In the genomic region with DNA sequence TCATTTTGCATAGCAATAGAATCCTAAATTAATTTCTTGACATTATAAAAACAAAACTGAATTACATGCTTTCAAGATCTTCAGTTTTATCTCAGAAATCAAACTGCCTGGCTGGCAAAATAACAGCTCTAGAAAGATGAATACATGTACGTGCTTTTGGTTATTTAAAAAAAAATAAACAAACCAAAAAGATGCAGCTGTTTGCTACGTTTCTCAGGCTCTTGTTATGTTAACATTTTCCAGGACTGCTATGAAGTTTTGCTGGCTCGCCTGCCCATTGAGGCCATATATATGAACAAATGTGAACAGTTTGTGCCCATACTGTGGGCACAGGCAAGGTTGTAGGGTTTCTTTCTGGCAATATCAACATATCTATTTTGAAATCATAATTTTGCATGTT, we compare ENCODE assay signal across 28 cellular contexts.
DNase-seq lines count a peak whose midpoint lies in the region; ATAC-seq, FAIRE-seq and TF ChIP-seq lines count a peak whose summit lies in the region.
"Had no signal": no experiment of that assay in that cellular context is flagged by ENCODE, and none has a peak within 500 bp of the region (broad histone marks: within the 10 kb centered on the region; RNA-seq: fewer than 3 reads in every experiment).

No MANE protein-coding gene starts in this region.

- H2BK20ac ChIP-seq in H1 (ENCODE audit: low read length): no peak overlapping the region; the same call in 1 of the 2 replicates

- TF ChIP-seq RAD21 in H1 (IDR thresholded peaks at IDR 0.05 in 1 of 2, conservative IDR thresholded peaks at IDR 0.05 in 1 of 2; ENCODE audit: low read depth in 2 of 2, low read length in 2 of 2): no peak

- H3K14ac ChIP-seq in H1 (ENCODE audit: insufficient read length): no peak overlapping the region
- no peak overlapping the region for H3K14ac ChIP-seq in mesenchymal stem cell (ENCODE audit: low read length in 2 of 2)

- CTCF ChIA-PET in H1 (lab: Charles Lee; ENCODE audit: partially characterized antibody): interaction anchor here (0.5 kb wide), 1 partner anchor 317 kb away, joined by 3 read pairs; no protein-coding TSS in a partner anchor

- H2BK5ac ChIP-seq in H1 (ENCODE audit: low read depth, low read length) (no peak overlapping the region), mesenchymal stem cell (ENCODE audit: low read depth, low read length, poor library complexity, severe bottlenecking) (no peak overlapping the region)

- no peaks in the 10 kb centered on the region for H3K27me3 ChIP-seq in GM23338 (ENCODE audit: insufficient read depth)
- no peaks in the 10 kb centered on the region for H3K27me3 ChIP-seq in H1 (replicated peaks in 1 of 4; ENCODE audit: control insufficient read depth in 3 of 4, extremely low read depth in 1 of 4, insufficient read depth in 3 of 4, low read length in 3 of 4)
- H3K27me3 ChIP-seq in mesenchymal stem cell (ENCODE audit: control insufficient read depth in 1 of 2, insufficient read depth in 1 of 2, low read length in 2 of 2): no peaks in the 10 kb centered on the region
- no peaks in the 10 kb centered on the region for H3K27me3 ChIP-seq in aorta (ENCODE audit: control insufficient read depth in 1 of 2, insufficient read depth in 2 of 2, low read length in 1 of 2)
- H3K27me3 ChIP-seq in Peyer's patch: no peaks in the 10 kb centered on the region

- no peaks in the 10 kb centered on the region for H4K20me1 ChIP-seq in GM23338 (replicated peaks; ENCODE audit: insufficient read depth)
- H4K20me1 ChIP-seq in H1 (replicated peaks in 1 of 2; ENCODE audit: control insufficient read depth in 1 of 2, insufficient read depth in 2 of 2, low read length in 2 of 2): no peaks in the 10 kb centered on the region

- H3K4me1 ChIP-seq in GM23338 (ENCODE audit: insufficient read depth) (peaks cover 18% of the 10 kb centered on the region), H1 (replicated peaks in 1 of 4; ENCODE audit: control insufficient read depth in 3 of 4, insufficient read depth in 4 of 4, low read length in 3 of 4) (peaks cover 0 to 8% (median 4%) of the 10 kb centered on the region in 4 experiments; a peak in 4 of 7 replicates), mesenchymal stem cell (ENCODE audit: control insufficient read depth, insufficient read depth, low read depth, low read length) (no peaks in the 10 kb centered on the region), aorta (ENCODE audit: control insufficient read depth in 1 of 2, insufficient read depth in 2 of 2, low read length in 2 of 2) (no peaks in the 10 kb centered on the region), Peyer's patch (no peaks in the 10 kb centered on the region)

- H2BK15ac ChIP-seq in H1 (ENCODE audit: low read length) (no peak overlapping the region), mesenchymal stem cell (ENCODE audit: low read depth, poor library complexity, severe bottlenecking) (no peak overlapping the region)

- H2AFZ ChIP-seq in GM23338: no peak overlapping the region
- H2AFZ ChIP-seq in H1 (ENCODE audit: low read length): no peak overlapping the region
- no peak overlapping the region for H2AFZ ChIP-seq in mesenchymal stem cell (ENCODE audit: low read depth, low read length)

- intact Hi-C loops in aorta (cut with DNase I): no loop called here

- no peak overlapping the region for H3K23ac ChIP-seq in H1 (ENCODE audit: insufficient read length)
- no peak overlapping the region for H3K23ac ChIP-seq in mesenchymal stem cell (ENCODE audit: low read length in 2 of 2)

- H2AK5ac ChIP-seq in H1 (ENCODE audit: low read depth, low read length): no peak overlapping the region
- no peak overlapping the region for H2AK5ac ChIP-seq in mesenchymal stem cell (ENCODE audit: low read length, severe bottlenecking)

- peak; percentile 14; the same call in 1 of the 3 replicates for ATAC-seq in GM23338
- no peak for ATAC-seq in aorta (ENCODE audit: low FRiP score)
- ATAC-seq in GM19455 (IDR thresholded peaks at IDR 0.05; ENCODE audit: unreplicated experiment): no peak
- no peak for ATAC-seq in esophagus mucosa
- ATAC-seq: GM12878, Panc1 had no signal

- TF ChIP-seq CTCF in GM23338 (conservative IDR thresholded peaks at IDR 0.05; ENCODE audit: low read depth in 2 of 2) (no peak), H1 (IDR thresholded peaks at IDR 0.05; ENCODE audit: control extremely low read depth in 1 of 3, insufficient read depth in 1 of 3, low read depth in 1 of 3, low read length in 3 of 3) (no peak), Peyer's patch (IDR thresholded peaks at IDR 0.05) (no peak)

- no peak overlapping the region for H3K4me3 Mint-ChIP-seq in GM23338
- H3K4me3 Mint-ChIP-seq: B cell; CD8-positive, alpha-beta memory T cell had no signal

- H4K8ac ChIP-seq in H1 (ENCODE audit: extremely low read depth, insufficient read depth, low read length): no peak overlapping the region
- H4K8ac ChIP-seq in mesenchymal stem cell (ENCODE audit: low read length): no peak overlapping the region

- peak; percentile 7 for FAIRE-seq in H1 (lab: Jason Lieb, UNC)
- FAIRE-seq: GM12878 had no signal

- no peaks in the 10 kb centered on the region; the same call in 2 of the 3 replicates for H3K36me3 Mint-ChIP-seq in GM23338 (ENCODE audit: low read depth)
- H3K36me3 Mint-ChIP-seq: CD8-positive, alpha-beta memory T cell had no signal

- peaks cover 40% of the 10 kb centered on the region for H3K4me1 Mint-ChIP-seq in GM23338
- H3K4me1 Mint-ChIP-seq: B cell; CD8-positive, alpha-beta memory T cell had no signal

- H3K18ac ChIP-seq in H1 (ENCODE audit: extremely low read depth, low read length) (no peak overlapping the region; the same call in 1 of the 2 replicates), mesenchymal stem cell (ENCODE audit: low read depth in 1 of 2, low read length in 2 of 2) (no peak overlapping the region)

- no peak overlapping the region for H3K56ac ChIP-seq in H1 (replicated peaks; ENCODE audit: insufficient read length, low read depth, low read length)

- H2BK120ac ChIP-seq in H1 (replicated peaks; ENCODE audit: low read depth, low read length) (no peak overlapping the region), mesenchymal stem cell (ENCODE audit: low read depth, low read length) (no peak overlapping the region)

- POLR2A ChIA-PET in H1 (lab: Charles Lee; ENCODE audit: partially characterized antibody): no interaction called here

- 39% methylated on average over 3 of the region's 3 CpGs; no CpG with 5 or more reads in 1 of the 2 experiments for WGBS in H1 (ENCODE audit: extremely low coverage in 1 of 2, insufficient coverage in 1 of 2, insufficient read length in 1 of 2, insufficient replicate concordance in 2 of 2, low coverage in 1 of 2, low lambda C conversion rate in 2 of 2, missing lambda C conversion rate in 1 of 2), 2 experiments
- 38% methylated on average over 2 of the region's 3 CpGs for WGBS in mesenchymal stem cell
- WGBS in aorta, 2 donors: 44 to 45% methylated on average over 3 of the region's 3 CpGs

- H3K9me3 Mint-ChIP-seq in GM23338: no peaks in the 10 kb centered on the region

- H3K27ac ChIP-seq in GM23338 (ENCODE audit: low read depth): 0 out of 2 replicates have a peak overlapping the region, but pooled peaks have one; percentile 10
- H3K27ac ChIP-seq in H1 (ENCODE audit: low read depth, low read length): no peak overlapping the region
- no peak overlapping the region for H3K27ac ChIP-seq in mesenchymal stem cell (ENCODE audit: low read length, poor library complexity, severe bottlenecking)
- no peak overlapping the region for H3K27ac ChIP-seq in aorta (ENCODE audit: low read depth in 1 of 2, low read length in 2 of 2)
- H3K27ac ChIP-seq in Peyer's patch: no peak overlapping the region
- H3K27ac ChIP-seq: 22Rv1, C4-2B had no signal

- peak overlapping the region; percentile 78; the same call in 1 of the 2 replicates for H3K27ac Mint-ChIP-seq in GM23338
- H3K27ac Mint-ChIP-seq: B cell; CD8-positive, alpha-beta memory T cell had no signal

- H3K79me1 ChIP-seq in H1 (ENCODE audit: low read depth, low read length) (no peaks in the 10 kb centered on the region), mesenchymal stem cell (replicated peaks; ENCODE audit: low read length, poor library complexity, severe bottlenecking) (no peaks in the 10 kb centered on the region)

- H3K9me2 ChIP-seq in GM23338 (ENCODE audit: insufficient read depth): 0 out of 2 replicates have a peak, but pooled peaks cover 4% of the 10 kb centered on the region
- H3K9me2 ChIP-seq: SK-N-SH had no signal

- no peak for DNase-seq in GM23338 (ENCODE audit: low spot score)
- DNase-seq in LHCN-M2 (ENCODE audit: low read depth): peak; percentile 19
- no peak for DNase-seq in H1 (ENCODE audit: low read depth in 1 of 2, low spot score in 2 of 2)
- peak; percentile 3 for DNase-seq in mesenchymal stem cell
- no peak for DNase-seq in aorta
- DNase-seq in Peyer's patch: no peak
- DNase-seq: CD8-positive, alpha-beta memory T cell; DMS 273 treated with DMSO at 0.1 percent for 48 hours; DMS79; EL; GDM1; Karpas-422; NCI-H1092 treated with DMSO at 0.1 percent for 48 hours; NCI-H1436; NCI-H187; NCI-H2081 treated with DMSO at 0.1 percent for 48 hours; NCI-H2171; NCI-H510A; NCI-H69; SHP77 treated with DMSO at 0.1 percent for 48 hours; SK-N-SH had no signal

- no peaks in the 10 kb centered on the region for H3F3A ChIP-seq in GM23338 (replicated peaks; ENCODE audit: low read depth)

- H3K27me3 Mint-ChIP-seq in GM23338 (ENCODE audit: insufficient read depth, low read depth, poor library complexity): peaks cover 2% of the 10 kb centered on the region

- H3K9me3 ChIP-seq in H1 (ENCODE audit: insufficient read depth in 2 of 2, low read depth in 1 of 2, low read length in 1 of 2) (no peaks in the 10 kb centered on the region), mesenchymal stem cell (ENCODE audit: control insufficient read depth, low read length) (peaks cover 4% of the 10 kb centered on the region), aorta (ENCODE audit: control insufficient read depth, low read length) (no peaks in the 10 kb centered on the region), Peyer's patch (no peaks in the 10 kb centered on the region)
- H3K9me3 ChIP-seq: SK-N-SH had no signal

- H3K23me2 ChIP-seq in H1 (ENCODE audit: low read depth, low read length): no peaks in the 10 kb centered on the region

- H3K79me2 ChIP-seq in GM23338 (replicated peaks; ENCODE audit: insufficient read depth) (no peaks in the 10 kb centered on the region), H1 (ENCODE audit: control insufficient read depth in 1 of 2, insufficient read depth in 2 of 2, low read length in 2 of 2) (no peaks in the 10 kb centered on the region)

- TF ChIP-seq POLR2A in H1 (IDR thresholded peaks at IDR 0.05; ENCODE audit: control extremely low read depth in 1 of 2, low read depth in 2 of 2, low read length in 2 of 2): no peak
- TF ChIP-seq POLR2A in Peyer's patch (IDR thresholded peaks at IDR 0.05): no peak

- H3K9ac ChIP-seq in H1 (replicated peaks in 1 of 4; ENCODE audit: extremely low read depth in 1 of 4, low read depth in 3 of 4, low read length in 3 of 4) (no peak overlapping the region), mesenchymal stem cell (ENCODE audit: low read length) (no peak overlapping the region)
- H3K9ac ChIP-seq: SK-N-SH had no signal

- H3K36me3 ChIP-seq in GM23338 (ENCODE audit: insufficient read depth) (no peaks in the 10 kb centered on the region), H1 (ENCODE audit: control insufficient read depth in 2 of 4, insufficient read depth in 4 of 4, low read length in 3 of 4) (no peaks in the 10 kb centered on the region), mesenchymal stem cell (ENCODE audit: control insufficient read depth in 1 of 2, insufficient read depth in 2 of 2, low read depth in 1 of 2, low read length in 2 of 2) (no peaks in the 10 kb centered on the region), aorta (ENCODE audit: control insufficient read depth in 1 of 2, insufficient read depth in 2 of 2, low read length in 1 of 2) (no peaks in the 10 kb centered on the region), Peyer's patch (no peaks in the 10 kb centered on the region)

- TF ChIP-seq EP300 in H1 (IDR thresholded peaks at IDR 0.05; ENCODE audit: borderline replicate concordance in 1 of 2, low read depth in 2 of 2, low read length in 2 of 2): no peak

- no peak overlapping the region for H2BK12ac ChIP-seq in H1 (ENCODE audit: low read depth, low read length)
- no peak overlapping the region for H2BK12ac ChIP-seq in mesenchymal stem cell (ENCODE audit: low read length in 2 of 2)

- H3K4me2 ChIP-seq in GM23338 (peak overlapping the region; percentile 30), H1 (ENCODE audit: insufficient read depth in 1 of 2, low read depth in 2 of 2, low read length in 2 of 2) (no peak overlapping the region; a peak in 1 of 4 replicates), mesenchymal stem cell (ENCODE audit: low read length, poor library complexity, severe bottlenecking) (no peak overlapping the region)
- H3K4me2 ChIP-seq: SK-N-SH had no signal

- H3K4ac ChIP-seq in H1 (replicated peaks; ENCODE audit: insufficient read length, low read depth, low read length) (no peak overlapping the region), mesenchymal stem cell (ENCODE audit: low read depth in 1 of 2, low read length in 2 of 2) (no peak overlapping the region)

- H3K4me3 ChIP-seq in GM23338: peak overlapping the region; percentile 6
- peak overlapping the region in 1 of 4 experiments; percentile 39; a peak in 1 of 8 replicates for H3K4me3 ChIP-seq in H1 (ENCODE audit: extremely low read depth in 1 of 4, insufficient read depth in 2 of 4, low read depth in 3 of 4, low read length in 4 of 4)
- H3K4me3 ChIP-seq in mesenchymal stem cell (ENCODE audit: insufficient read depth in 1 of 2, low read depth in 1 of 2, low read length in 2 of 2): no peak overlapping the region
- H3K4me3 ChIP-seq in aorta (ENCODE audit: low read length in 2 of 2): no peak overlapping the region
- H3K4me3 ChIP-seq in Peyer's patch: no peak overlapping the region
- H3K4me3 ChIP-seq: GM12878 had no signal

- H4K5ac ChIP-seq in H1 (ENCODE audit: insufficient read length, low read depth, low read length): no peak overlapping the region

- no peak overlapping the region for H4K91ac ChIP-seq in H1 (replicated peaks; ENCODE audit: insufficient read length, low read length)
- no peak overlapping the region for H4K91ac ChIP-seq in mesenchymal stem cell (ENCODE audit: low read length)

Comparison
In these comparisons a context has a peak if more than half of its experiments do, and no peak if none do; other contexts are left out.
1. DNase-seq: peak in LHCN-M2 (single experiment) and mesenchymal stem cell (single experiment); none in GM23338 (single experiment), H1 (0 of 2), aorta (0 of 2) and Peyer's patch (0 of 3).